30 cellular contexts compared by ENCODE assay signal in genomic region chr1:11779715-11780379, GRCh38. TPM values are rescaled to one million over a fixed set of nuclear protein-coding genes. Genes with fewer than 3 reads are reported as not detected.
"Had no signal": no experiment of that assay in that cellular context is flagged by ENCODE, and none has a peak within 500 bp of the region (broad histone marks: within the 10 kb centered on the region; RNA-seq: fewer than 3 reads in every experiment).

No MANE protein-coding gene starts in this region.

- H3K4me1 ChIP-seq: parathyroid adenoma, uterus had no signal

- H3K4me3 ChIP-seq: heart left ventricle, hepatocyte, left lung, lower lobe of right lung, psoas muscle, skin epidermis, tibial nerve, uterus had no signal

- H3K27me3 ChIP-seq: heart left ventricle, hepatocyte, left lung, tibial nerve, uterus had no signal

- ATAC-seq: heart left ventricle; left colon; left lung; lower lobe of right lung; naive thymus-derived CD8-positive, alpha-beta T cell; psoas muscle; sciatic nerve; stimulated activated memory B cell treated with anti-CD40 and anti-IgM and Interleukin-4, amounts not matched to agents 10 μg/mL and 1 μg/mL and 100 μg/mL, for 72 hours; stimulated activated naive CD8-positive, alpha-beta T cell treated with anti-CD3 and anti-CD28 coated beads, Interleukin-15, amount 100 ng/mL, for 72 hours had no signal

- H3K27ac ChIP-seq: heart left ventricle, hepatocyte, left lung, lower lobe of right lung, neutrophil, parathyroid adenoma, psoas muscle, skin epidermis, tibial nerve, uterus had no signal

- DNase-seq: heart left ventricle; kidney glomerular epithelial cell; left colon; lower lobe of right lung; mammary epithelial cell; mesenchymal stem cell; naive thymus-derived CD8-positive, alpha-beta T cell; occipital lobe; psoas muscle; stimulated activated CD4-positive, alpha-beta T cell treated with anti-CD3 and anti-CD28 coated beads, Interleukin-1b, Interleukin-23, amount 100 ng/mL, for 48 hours; stimulated activated CD4-positive, alpha-beta T cell treated with anti-CD3 and anti-CD28 coated beads, Interleukin-2, amount 100 ng/mL, for 48 hours; stimulated activated CD4-positive, alpha-beta T cell treated with anti-CD3 and anti-CD28 coated beads, Interleukin-4, amount 100 ng/mL, for 4 hours; stimulated activated CD8-positive, alpha-beta memory T cell treated with anti-CD3 and anti-CD28 coated beads, Interleukin-4, amount 100 ng/mL, for 48 hours; stimulated activated naive CD4-positive, alpha-beta T cell treated with Interleukin-2 at 50 U/mL for 16 hours; stimulated activated naive CD8-positive, alpha-beta T cell treated with anti-CD3 and anti-CD28 coated beads, Interleukin-15, amount 100 ng/mL, for 72 hours; substantia nigra; uterus had no signal

- H3K36me3 ChIP-seq: heart left ventricle, left lung, lower lobe of right lung, neutrophil, tibial nerve, uterus had no signal

- H3K9me3 ChIP-seq: heart left ventricle, left lung, lower lobe of right lung, neutrophil, psoas muscle, tibial nerve, uterus had no signal

RNA-seq across cellular contexts. Expression of gene C1orf167, which starts 17.9 kb away (rescaled TPM):
- total RNA-seq: hepatocyte; left colon; liver; mammary epithelial cell; naive thymus-derived CD8-positive, alpha-beta T cell; neural crest cell; occipital lobe; osteocyte; temporal lobe had no signal
- polyA plus RNA-seq: keratinocyte; mammary epithelial cell; naive thymus-derived CD8-positive, alpha-beta T cell had no signal
